Comparison of ENCODE assay signal across 25 cellular contexts in genomic region chr4:54912155-54912554, GRCh38.
"Had no signal": no experiment of that assay in that cellular context is flagged by ENCODE, and none has a peak within 500 bp of the region (broad histone marks: within the 10 kb centered on the region; RNA-seq: fewer than 3 reads in every experiment).

No MANE protein-coding gene starts in this region.

- H3K36me3 Mint-ChIP-seq: memory B cell; natural killer cell treated with Interleukin-12 subunit alpha and Interleukin-12 subunit beta and Interleukin-15 and Interleukin-18, amount 100 ng/mL, for 72 hours; stimulated activated memory B cell treated with anti-CD40 and anti-IgM and Interleukin-4, amounts not matched to agents 10 μg/mL and 1 μg/mL and 100 μg/mL, for 72 hours had no signal

- H3K9me3 ChIP-seq: right lobe of liver, tibial artery, upper lobe of left lung, vagina had no signal

- H3K27ac Mint-ChIP-seq: memory B cell; natural killer cell treated with Interleukin-12 subunit alpha and Interleukin-12 subunit beta and Interleukin-15 and Interleukin-18, amount 100 ng/mL, for 72 hours; stimulated activated memory B cell treated with anti-CD40 and anti-IgM and Interleukin-4, amounts not matched to agents 10 μg/mL and 1 μg/mL and 100 μg/mL, for 72 hours; stimulated activated naive CD8-positive, alpha-beta T cell treated with anti-CD3 and anti-CD28 coated beads, Interleukin-15, Interleukin-2, amounts not matched to agents 100 ng/mL and 50 ng/mL, for 24 hours had no signal

- H3K4me1 ChIP-seq: parathyroid adenoma, psoas muscle, right lobe of liver, upper lobe of left lung, vagina had no signal

- H3K27me3 ChIP-seq: dorsolateral prefrontal cortex, right lobe of liver, spleen, tibial artery, upper lobe of left lung, vagina had no signal

- H3K4me3 Mint-ChIP-seq: memory B cell; natural killer cell treated with Interleukin-12 subunit alpha and Interleukin-12 subunit beta and Interleukin-15 and Interleukin-18, amount 100 ng/mL, for 72 hours; stimulated activated memory B cell treated with anti-CD40 and anti-IgM and Interleukin-4, amounts not matched to agents 10 μg/mL and 1 μg/mL and 100 μg/mL, for 72 hours; stimulated activated naive CD8-positive, alpha-beta T cell treated with anti-CD3 and anti-CD28 coated beads, Interleukin-15, Interleukin-2, amounts not matched to agents 100 ng/mL and 50 ng/mL, for 24 hours had no signal

- ATAC-seq: left lobe of liver; natural killer cell treated with Interleukin-12 subunit alpha and Interleukin-12 subunit beta and Interleukin-15 and Interleukin-18, amount 100 ng/mL, for 72 hours; psoas muscle; stimulated activated memory B cell treated with anti-CD40 and anti-IgM and Interleukin-4, amounts not matched to agents 10 μg/mL and 1 μg/mL and 100 μg/mL, for 72 hours had no signal

- H3K27ac ChIP-seq: dorsolateral prefrontal cortex, parathyroid adenoma, psoas muscle, right lobe of liver, spleen, upper lobe of left lung, vagina had no signal

- H3K27me3 Mint-ChIP-seq: memory B cell; natural killer cell treated with Interleukin-12 subunit alpha and Interleukin-12 subunit beta and Interleukin-15 and Interleukin-18, amount 100 ng/mL, for 72 hours; stimulated activated memory B cell treated with anti-CD40 and anti-IgM and Interleukin-4, amounts not matched to agents 10 μg/mL and 1 μg/mL and 100 μg/mL, for 72 hours; stimulated activated naive CD8-positive, alpha-beta T cell treated with anti-CD3 and anti-CD28 coated beads, Interleukin-15, Interleukin-2, amounts not matched to agents 100 ng/mL and 50 ng/mL, for 24 hours had no signal

- H3K79me2 ChIP-seq: parathyroid adenoma had no signal

- FAIRE-seq: endometrium, islet of Langerhans had no signal

- DNase-seq: cortex of kidney; dorsolateral prefrontal cortex; effector CD8-positive, alpha-beta T cell; foreskin melanocyte; head of caudate nucleus; hippocampal formation; midbrain; psoas muscle; retina; right lobe of liver; spleen; stimulated activated CD4-positive, alpha-beta T cell treated with anti-CD3 and anti-CD28 coated beads, Interleukin-15, amount 100 ng/mL, for 24 hours; stimulated activated CD4-positive, alpha-beta T cell treated with anti-CD3 and anti-CD28 coated beads, Interleukin-1b, Interleukin-23, amount 100 ng/mL, for 48 hours; stimulated activated CD4-positive, alpha-beta T cell treated with anti-CD3 and anti-CD28 coated beads, Interleukin-4, amount 100 ng/mL, for 24 hours; tibial artery; upper lobe of left lung had no signal

- H3K9me3 Mint-ChIP-seq: natural killer cell treated with Interleukin-12 subunit alpha and Interleukin-12 subunit beta and Interleukin-15 and Interleukin-18, amount 100 ng/mL, for 72 hours had no signal

- H3K4me1 Mint-ChIP-seq: stimulated activated memory B cell treated with anti-CD40 and anti-IgM and Interleukin-4, amounts not matched to agents 10 μg/mL and 1 μg/mL and 100 μg/mL, for 72 hours had no signal

- H3K9ac ChIP-seq: parathyroid adenoma had no signal

- H3K4me3 ChIP-seq: dorsolateral prefrontal cortex, psoas muscle, right lobe of liver, spleen, tibial artery, upper lobe of left lung, vagina had no signal

- H2AFZ ChIP-seq: parathyroid adenoma had no signal

- H3K36me3 ChIP-seq: right lobe of liver, spleen, tibial artery, upper lobe of left lung, vagina had no signal
